1 cellular context compared by ENCODE assay signal in genomic region chr12:120013659-120014380, GRCh38.
TF ChIP-seq lines count a peak whose summit lies in the region.

No MANE protein-coding gene starts in this region.

TF ChIP-seq in HepG2, 621 proteins besides CTCF, POLR2A, EP300 and RAD21 (continued from another document and continues in another):
- TF ChIP-seq ZGPAT (CRISPR knock-in tag; IDR thresholded peaks at IDR 0.05) (peak; percentile 51; the same call in 1 of the 2 replicates), AKAP8 (CRISPR knock-in tag; IDR thresholded peaks at IDR 0.05) (no peak), ZNF572 (CRISPR knock-in tag; IDR thresholded peaks at IDR 0.05) (no peak), E2F2 (CRISPR knock-in tag; IDR thresholded peaks at IDR 0.05; ENCODE audit: borderline replicate concordance) (no peak), BCL6 (CRISPR knock-in tag; IDR thresholded peaks at IDR 0.05) (peak; percentile 42; the same call in 1 of the 2 replicates), ZNF878 (CRISPR knock-in tag; IDR thresholded peaks at IDR 0.05) (no peak), MXI1 (IDR thresholded peaks at IDR 0.05; ENCODE audit: borderline replicate concordance, low read depth, low read length) (no peak), CREBL2 (CRISPR knock-in tag; IDR thresholded peaks at IDR 0.05; ENCODE audit: borderline replicate concordance) (no peak), TBL1XR1 (IDR thresholded peaks at IDR 0.05; ENCODE audit: borderline replicate concordance, low read length, partially characterized antibody) (no peak), TGIF2 (CRISPR knock-in tag; IDR thresholded peaks at IDR 0.05) (no peak), ZBTB7B (CRISPR knock-in tag; IDR thresholded peaks at IDR 0.05) (no peak), PHF20 (CRISPR knock-in tag; IDR thresholded peaks at IDR 0.05) (no peak), ZNF496 (CRISPR knock-in tag; IDR thresholded peaks at IDR 0.05; ENCODE audit: insufficient replicate concordance) (no peak), POGZ (CRISPR knock-in tag; IDR thresholded peaks at IDR 0.05) (peak; percentile 37; the same call in 1 of the 2 replicates), CREB3 (CRISPR knock-in tag; IDR thresholded peaks at IDR 0.05) (no peak), MIXL1 (CRISPR knock-in tag; IDR thresholded peaks at IDR 0.05) (0 out of 2 replicates have a peak, but pooled peaks have one; percentile 68), MYNN (CRISPR knock-in tag; IDR thresholded peaks at IDR 0.05; ENCODE audit: low read depth) (no peak), ZNF550 (CRISPR knock-in tag; IDR thresholded peaks at IDR 0.05; ENCODE audit: borderline replicate concordance) (no peak), TRIM24 (CRISPR knock-in tag; IDR thresholded peaks at IDR 0.05) (no peak), SNRNP70 (IDR thresholded peaks at IDR 0.05; ENCODE audit: low read depth, low read length) (no peak), MYC (CRISPR knock-in tag; IDR thresholded peaks at IDR 0.05; ENCODE audit: borderline replicate concordance) (no peak), NCOA5 (CRISPR knock-in tag; IDR thresholded peaks at IDR 0.05) (no peak), FOXA1 (IDR thresholded peaks at IDR 0.05) (no peak), FOXA1 (CRISPR knock-in tag; IDR thresholded peaks at IDR 0.05) (peak; percentile 17; the same call in 1 of the 2 replicates), ZNF775 (CRISPR knock-in tag; IDR thresholded peaks at IDR 0.05; ENCODE audit: borderline replicate concordance) (no peak), CHD2 (IDR thresholded peaks at IDR 0.05; ENCODE audit: low read depth, low read length) (no peak), ASH2L (IDR thresholded peaks at IDR 0.05; ENCODE audit: insufficient read length, low read depth, low read length) (no peak), SMYD3 (CRISPR knock-in tag; IDR thresholded peaks at IDR 0.05) (no peak), ARID5B (CRISPR knock-in tag; IDR thresholded peaks at IDR 0.05) (peak; percentile 93), ZNF292 (CRISPR knock-in tag; IDR thresholded peaks at IDR 0.05; ENCODE audit: borderline replicate concordance, low read depth) (no peak), ZNF749 (CRISPR knock-in tag; IDR thresholded peaks at IDR 0.05; ENCODE audit: borderline replicate concordance) (no peak), BHLHE40 (IDR thresholded peaks at IDR 0.05; ENCODE audit: low read length) (no peak), ONECUT2 (CRISPR knock-in tag; IDR thresholded peaks at IDR 0.05) (no peak), ZNF891 (CRISPR knock-in tag; IDR thresholded peaks at IDR 0.05) (no peak), ZNF276 (CRISPR knock-in tag; IDR thresholded peaks at IDR 0.05; ENCODE audit: low read depth) (no peak), LBX2 (CRISPR knock-in tag; IDR thresholded peaks at IDR 0.05; ENCODE audit: borderline replicate concordance) (no peak), ZZZ3 (CRISPR knock-in tag; IDR thresholded peaks at IDR 0.05; ENCODE audit: borderline replicate concordance) (no peak), SRSF9 (IDR thresholded peaks at IDR 0.05; ENCODE audit: borderline replicate concordance, insufficient read depth, low read depth, low read length, poor library complexity, severe bottlenecking) (no peak), ZNF264 (CRISPR knock-in tag; IDR thresholded peaks at IDR 0.05) (no peak), HBP1 (CRISPR knock-in tag; IDR thresholded peaks at IDR 0.05; ENCODE audit: low read depth) (no peak), CEBPZ (IDR thresholded peaks at IDR 0.05; ENCODE audit: low read length) (no peak), ZNF761 (CRISPR knock-in tag; conservative IDR thresholded peaks at IDR 0.05) (no peak), ZNF34 (CRISPR knock-in tag; IDR thresholded peaks at IDR 0.05; ENCODE audit: borderline replicate concordance) (no peak), MLXIP (CRISPR knock-in tag; IDR thresholded peaks at IDR 0.05; ENCODE audit: borderline replicate concordance) (no peak), GLMP (CRISPR knock-in tag; IDR thresholded peaks at IDR 0.05; ENCODE audit: borderline replicate concordance) (no peak), YEATS2 (CRISPR knock-in tag; IDR thresholded peaks at IDR 0.05; ENCODE audit: borderline replicate concordance) (no peak), ZNF333 (CRISPR knock-in tag; IDR thresholded peaks at IDR 0.05; ENCODE audit: borderline replicate concordance) (no peak)
